ENCODE assay signal across 15 cellular contexts in the genomic region with DNA sequence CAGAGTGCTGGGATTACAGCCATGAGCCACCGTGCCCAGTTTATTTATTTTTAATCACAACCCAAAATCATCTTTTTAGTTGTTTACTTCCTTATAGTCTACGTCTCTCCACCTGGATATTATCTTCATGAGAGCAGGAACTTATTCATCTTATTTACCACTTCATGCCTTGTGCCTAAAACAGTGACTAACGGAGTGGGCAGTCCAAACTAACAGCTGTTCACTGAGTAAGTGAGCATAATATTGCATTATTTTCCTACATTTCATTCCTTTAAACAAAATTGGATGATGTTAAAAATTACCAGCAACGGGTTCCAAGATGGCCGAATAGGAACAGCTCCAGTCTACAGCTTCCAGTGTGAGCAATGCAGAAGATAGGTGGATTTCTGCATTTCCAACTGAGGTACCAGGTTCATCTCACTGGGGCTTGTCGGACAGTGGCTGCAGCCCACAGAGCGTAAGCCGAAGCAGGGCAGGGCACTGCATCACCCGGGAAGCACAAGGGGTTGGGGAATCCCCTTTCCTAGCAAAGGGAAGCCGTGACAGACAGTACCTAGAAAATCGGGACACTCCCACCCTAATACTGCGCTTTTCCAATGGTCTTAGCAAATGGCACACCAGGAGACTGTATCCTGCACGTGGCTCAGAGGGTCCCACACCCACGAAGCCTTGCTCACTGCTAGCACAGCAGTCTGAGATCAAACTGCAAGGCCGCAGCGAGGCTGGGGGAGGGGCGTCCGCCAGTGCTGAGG. TPM values are rescaled to one million over a fixed set of nuclear protein-coding genes. Genes with fewer than 3 reads are reported as not detected.
DNase-seq lines count a peak whose midpoint lies in the region; ATAC-seq and TF ChIP-seq lines count a peak whose summit lies in the region.
"Had no signal": no experiment of that assay in that cellular context is flagged by ENCODE, and none has a peak within 500 bp of the region (broad histone marks: within the 10 kb centered on the region; RNA-seq: fewer than 3 reads in every experiment).

No MANE protein-coding gene starts in this region.

- ATAC-seq in CD4-positive, alpha-beta T cell (ENCODE audit: poor library complexity), result no peak
- ATAC-seq in HG03139 (IDR thresholded peaks at IDR 0.05; ENCODE audit: unreplicated experiment) (no peak), GM19452 (IDR thresholded peaks at IDR 0.05; ENCODE audit: unreplicated experiment) (no peak)

- POLR2A ChIA-PET in CD4-positive, alpha-beta T cell (lab: Charles Lee), result interaction anchor here (0.7 to 2.3 kb wide), 8 partner anchors 8 to 77 kb away, joined by 3 to 21 read pairs (median 3); no protein-coding TSS in a partner anchor

- H3K4me3 Mint-ChIP-seq in CD4-positive, alpha-beta T cell, result peak overlapping the region; percentile 40
- H3K4me3 Mint-ChIP-seq in activated naive CD4-positive, alpha-beta T cell treated with anti-CD3 and anti-CD28 coated beads, Interleukin-2, amount 50 U/mL, for 24 hours, result peak overlapping the region; percentile 72
- H3K4me3 Mint-ChIP-seq in nephron progenitor cell, result no peak overlapping the region

- TF ChIP-seq CTCF in CD4-positive, alpha-beta T cell (IDR thresholded peaks at IDR 0.05), result no peak
- no peak for TF ChIP-seq CTCF in nephron progenitor cell (IDR thresholded peaks at IDR 0.05)

- no peaks in the 10 kb centered on the region for H3K27me3 Mint-ChIP-seq in CD4-positive, alpha-beta T cell
- H3K27me3 Mint-ChIP-seq in activated naive CD4-positive, alpha-beta T cell treated with anti-CD3 and anti-CD28 coated beads, Interleukin-2, amount 50 U/mL, for 24 hours, result no peaks in the 10 kb centered on the region
- peaks cover 6% of the 10 kb centered on the region for H3K27me3 Mint-ChIP-seq in nephron progenitor cell (ENCODE audit: low read depth, poor library complexity)

- no peaks in the 10 kb centered on the region for H3K9me3 ChIP-seq in CD4-positive, alpha-beta T cell (ENCODE audit: control insufficient read depth, low read length)
- H3K9me3 ChIP-seq: uterus had no signal

- intact Hi-C loops in CD4-positive, alpha-beta T cell (cut with DNase I, micrococcal nuclease), result loop anchor here in 1 of 2 experiments (2.0 kb wide), 1 partner anchor 14 kb away; a partner anchor contains a TSS

- peaks cover 76% of the 10 kb centered on the region for H3K36me3 Mint-ChIP-seq in CD4-positive, alpha-beta T cell (ENCODE audit: low read depth)
- H3K36me3 Mint-ChIP-seq in activated naive CD4-positive, alpha-beta T cell treated with anti-CD3 and anti-CD28 coated beads, Interleukin-2, amount 50 U/mL, for 24 hours, result peaks cover 28% of the 10 kb centered on the region
- peaks cover 100% of the 10 kb centered on the region for H3K36me3 Mint-ChIP-seq in nephron progenitor cell (ENCODE audit: low read depth)

- H3K9me3 Mint-ChIP-seq in CD4-positive, alpha-beta T cell, result no peaks in the 10 kb centered on the region
- H3K9me3 Mint-ChIP-seq in activated naive CD4-positive, alpha-beta T cell treated with anti-CD3 and anti-CD28 coated beads, Interleukin-2, amount 50 U/mL, for 24 hours, result no peaks in the 10 kb centered on the region
- peaks cover 90% of the 10 kb centered on the region for H3K9me3 Mint-ChIP-seq in nephron progenitor cell

- DNase-seq in CD4-positive, alpha-beta T cell, result peak in 6 of 10 experiments; percentile 38 to 60 (median 46)
- peak; percentile 79 for DNase-seq in LHCN-M2 (ENCODE audit: low read depth)
- no peak for DNase-seq in nephron progenitor cell
- no peak for DNase-seq in CD1c-positive myeloid dendritic cell (ENCODE audit: extremely low spot score)
- DNase-seq in NCI-H1436 treated with DMSO at 0.1 percent for 48 hours (lab: John Stamatoyannopoulos, UW), result no peak
- DNase-seq: activated CD4-positive, CD25-positive, alpha-beta regulatory T cell; dermis blood vessel endothelial cell; DND-41; GOT3; NCI-H2171; uterus had no signal

- no peaks in the 10 kb centered on the region for H3K27me3 ChIP-seq in CD4-positive, alpha-beta T cell (ENCODE audit: control insufficient read depth, insufficient read depth, low read length)
- H3K27me3 ChIP-seq: uterus had no signal

- no peak overlapping the region for H3K27ac ChIP-seq in CD4-positive, alpha-beta T cell (ENCODE audit: low read depth, low read length)
- H3K27ac ChIP-seq: HL-60, uterus had no signal

- CTCF ChIA-PET in CD4-positive, alpha-beta T cell (lab: Charles Lee), result interaction anchor here (1.1 to 1.2 kb wide), 2 partner anchors 17 to 48 kb away, joined by 3 read pairs; no protein-coding TSS in a partner anchor

- peaks cover 92% of the 10 kb centered on the region for H3K4me1 Mint-ChIP-seq in CD4-positive, alpha-beta T cell (ENCODE audit: low read depth)
- peaks cover 93% of the 10 kb centered on the region for H3K4me1 Mint-ChIP-seq in activated naive CD4-positive, alpha-beta T cell treated with anti-CD3 and anti-CD28 coated beads, Interleukin-2, amount 50 U/mL, for 24 hours
- peaks cover 10% of the 10 kb centered on the region for H3K4me1 Mint-ChIP-seq in nephron progenitor cell

- H3K27ac Mint-ChIP-seq in CD4-positive, alpha-beta T cell, result peak overlapping the region; percentile 40
- H3K27ac Mint-ChIP-seq in activated naive CD4-positive, alpha-beta T cell treated with anti-CD3 and anti-CD28 coated beads, Interleukin-2, amount 50 U/mL, for 24 hours, result peak overlapping the region; percentile 74
- peak overlapping the region; percentile 48 for H3K27ac Mint-ChIP-seq in nephron progenitor cell

RNA-seq across cellular contexts. Expression of a gene that starts 14.1 kb away (rescaled TPM):
- 100 to 1,000 TPM; 288 to 307 TPM for total RNA-seq in CD4-positive, alpha-beta T cell
- 132 and 149 TPM in 2 replicates for total RNA-seq in LHCN-M2 (2014; rRNA removed)
- polyA plus RNA-seq in LHCN-M2 (2012), result 66.7 TPM

Comparison
In these comparisons a context has a peak if more than half of its experiments do, and no peak if none do; other contexts are left out.
1. DNase-seq: peak in CD4-positive, alpha-beta T cell (6 of 10) and LHCN-M2 (single experiment); none in nephron progenitor cell (single experiment), CD1c-positive myeloid dendritic cell (single experiment) and NCI-H1436 treated with DMSO at 0.1 percent for 48 hours (single experiment).
2. Peak in every context shown above with its lines, with median percentiles within 50 percentile points of each other: H3K27ac Mint-ChIP-seq.